Comparison of ENCODE assay signal across 16 cellular contexts in genomic region chr14:91473046-91473445, GRCh38.
"Had no signal": no experiment of that assay in that cellular context is flagged by ENCODE, and none has a peak within 500 bp of the region (broad histone marks: within the 10 kb centered on the region; RNA-seq: fewer than 3 reads in every experiment).

No MANE protein-coding gene starts in this region.

- H3K4me1 Mint-ChIP-seq: neural crest cell had no signal

- H3K27me3 ChIP-seq: foreskin keratinocyte, right lobe of liver had no signal

- ATAC-seq: activated CD8-positive, alpha-beta memory T cell treated with anti-CD3 and anti-CD28 coated beads, Interleukin-2, amount 10 ng/mL, durations not matched to agents 7 days and 5 days; foreskin keratinocyte; left ventricle myocardium superior; psoas muscle; right lobe of liver had no signal

- DNase-seq: activated B cell treated with CpG ODN at 0.5 μM for 24 hours; activated CD4-positive, alpha-beta T cell treated with anti-CD3 and anti-CD28 coated beads, Interleukin-2, amount 50 U/mL, for 1 hour; activated CD8-positive, alpha-beta memory T cell treated with anti-CD3 and anti-CD28 coated beads, Interleukin-2, amount 10 ng/mL, durations not matched to agents 7 days and 5 days; activated T-cell treated with anti-CD3 and anti-CD28 coated beads, Interleukin-2, amount 50 U/mL, for 48 hours; central memory CD4-positive, alpha-beta T cell; cortex of kidney; effector memory CD4-positive, alpha-beta T cell; foreskin keratinocyte; glutamatergic neuron; left ventricle myocardium superior; mesenchymal stem cell; psoas muscle; right lobe of liver; SIG-M5 had no signal

- H3K27me3 Mint-ChIP-seq: activated B cell treated with CpG ODN at 0.5 μM for 24 hours; activated CD8-positive, alpha-beta memory T cell treated with anti-CD3 and anti-CD28 coated beads, Interleukin-2, amount 10 ng/mL, durations not matched to agents 7 days and 5 days; brain had no signal

- H3K4me3 ChIP-seq: psoas muscle, right lobe of liver had no signal

- H3K4me1 ChIP-seq: foreskin keratinocyte, right lobe of liver had no signal

- H3K27ac Mint-ChIP-seq: activated B cell treated with CpG ODN at 0.5 μM for 24 hours; activated CD8-positive, alpha-beta memory T cell treated with anti-CD3 and anti-CD28 coated beads, Interleukin-2, amount 10 ng/mL, durations not matched to agents 7 days and 5 days had no signal

- H3K27ac ChIP-seq: foreskin keratinocyte, psoas muscle, right lobe of liver had no signal

- H3K9me3 Mint-ChIP-seq: activated B cell treated with CpG ODN at 0.5 μM for 24 hours, brain, neural crest cell had no signal

- H3K9me3 ChIP-seq: psoas muscle, right lobe of liver had no signal

- H3K4me3 Mint-ChIP-seq: activated B cell treated with CpG ODN at 0.5 μM for 24 hours; activated CD8-positive, alpha-beta memory T cell treated with anti-CD3 and anti-CD28 coated beads, Interleukin-2, amount 10 ng/mL, durations not matched to agents 7 days and 5 days; brain; neural crest cell had no signal
